Comparison of ENCODE assay signal across 8 cellular contexts in genomic region chrX:129522184-129523059, GRCh38. TPM values are rescaled to one million over a fixed set of nuclear protein-coding genes. Genes with fewer than 3 reads are reported as not detected.
DNase-seq lines count a peak whose midpoint lies in the region; ATAC-seq, FAIRE-seq and TF ChIP-seq lines count a peak whose summit lies in the region.

No MANE protein-coding gene starts in this region.

- no peak overlapping the region for H3K27ac ChIP-seq in AG04450 (ENCODE audit: low read depth, low read length)
- peak overlapping the region; percentile 80 for H3K27ac ChIP-seq in psoas muscle
- H3K27ac ChIP-seq in OCI-LY7 (ENCODE audit: low read depth, low read length, poor library complexity, severe bottlenecking), result no peak overlapping the region

- no peaks in the 10 kb centered on the region for H4K20me1 ChIP-seq in OCI-LY7 (ENCODE audit: insufficient read depth, low read length)

- TF ChIP-seq CTCF in AG04450 (IDR thresholded peaks at IDR 0.05; ENCODE audit: low read depth, low read length) (peak; percentile 35; the same call in 1 of the 2 replicates), psoas muscle (IDR thresholded peaks at IDR 0.05) (no peak), OCI-LY7 (conservative IDR thresholded peaks at IDR 0.05; ENCODE audit: low read length) (no peak)

- H3K9me3 ChIP-seq in AG04450 (ENCODE audit: control insufficient read depth, insufficient read depth, low read length), result no peaks in the 10 kb centered on the region; the same call in 1 of the 2 replicates
- no peaks in the 10 kb centered on the region for H3K9me3 ChIP-seq in psoas muscle
- H3K9me3 ChIP-seq in OCI-LY7 (ENCODE audit: low read length), result no peaks in the 10 kb centered on the region

- POLR2A ChIA-PET in AG04450 (lab: Yijun Ruan, JAX), result interaction anchor here (1.2 kb wide), 1 partner anchor 18 kb away, joined by 3 read pairs; the partner anchor contains the start of gene OCRL
- POLR2A ChIA-PET in OCI-LY7 (lab: Charles Lee), result no interaction called here

- intact Hi-C loops in psoas muscle (cut with DNase I), result no loop called here
- intact Hi-C loops in OCI-LY7 (cut with micrococcal nuclease; ENCODE audit: unreplicated experiment), result no loop called here

- ATAC-seq in psoas muscle (peak; percentile 66 to 85 (median 74)), HG02938 (IDR thresholded peaks at IDR 0.05; ENCODE audit: unreplicated experiment) (no peak)

- no peak for TF ChIP-seq POLR2A in GM12891 (IDR thresholded peaks at IDR 0.05; ENCODE audit: low read depth, low read length)

- FAIRE-seq in GM12891 (lab: Jason Lieb, UNC), result no peak

- no peak overlapping the region for H2AFZ ChIP-seq in OCI-LY7 (ENCODE audit: low read length)

- CTCF ChIA-PET in AG04450 (lab: Charles Lee), result interaction anchor here (0.6 to 0.9 kb wide), 5 partner anchors 12 to 147 kb away, joined by 3 to 4 read pairs (median 3); no protein-coding TSS in a partner anchor
- CTCF ChIA-PET in OCI-LY7 (lab: Charles Lee; ENCODE audit: unreplicated experiment), result no interaction called here

- H3K36me3 ChIP-seq in psoas muscle (ENCODE audit: insufficient read depth in 1 of 2, low read depth in 1 of 2) (no peaks in the 10 kb centered on the region), OCI-LY7 (ENCODE audit: insufficient read depth, low read length) (no peaks in the 10 kb centered on the region)

- H3K9me2 ChIP-seq in OCI-LY7 (ENCODE audit: insufficient read depth, low read length), result no peaks in the 10 kb centered on the region

- BruUV-seq in OCI-LY7 (replicated peaks; lab: Mats Ljungman, UMichigan), result no TSS peak

- peak overlapping the region; percentile 79 for H3K4me3 ChIP-seq in AG04450 (ENCODE audit: low read depth, low read length)
- H3K4me3 ChIP-seq in psoas muscle, result peak overlapping the region; percentile 81
- no peak overlapping the region for H3K4me3 ChIP-seq in OCI-LY7 (ENCODE audit: low read depth, low read length, poor library complexity, severe bottlenecking)

- H3K4me1 ChIP-seq in psoas muscle, result no peaks in the 10 kb centered on the region
- no peaks in the 10 kb centered on the region for H3K4me1 ChIP-seq in OCI-LY7 (ENCODE audit: insufficient read depth, low read length, poor library complexity, severe bottlenecking)

- DNase-seq in AG04450 (ENCODE audit: low read depth, low spot score) (no peak), GM12891 (ENCODE audit: insufficient read length, low spot score) (peak; percentile 8), NCI-H460 (ENCODE audit: extremely low read depth, low read depth) (peak; percentile 60), astrocyte of the hippocampus (ENCODE audit: low read depth, low spot score) (peak; percentile 62), hippocampal formation (lab: John Stamatoyannopoulos, UW) (peak; percentile 7 to 25), psoas muscle (peak; percentile 41 to 68), OCI-LY7 (ENCODE audit: low spot score) (no peak)

- no peaks in the 10 kb centered on the region for H3K79me2 ChIP-seq in OCI-LY7 (ENCODE audit: insufficient read depth, low read depth, low read length)

- no peaks in the 10 kb centered on the region for H3K27me3 ChIP-seq in AG04450 (ENCODE audit: control insufficient read depth, insufficient read depth, low read length)
- no peaks in the 10 kb centered on the region for H3K27me3 ChIP-seq in psoas muscle (ENCODE audit: insufficient read depth in 3 of 3, low read length in 2 of 3)

- H3K4me2 ChIP-seq in OCI-LY7 (ENCODE audit: low read length), result no peak overlapping the region

- WGBS in psoas muscle, 3 donors, result 1 to 28% (median 6%) methylated on average over 10 to 36 of the region's 52 CpGs

TF ChIP-seq in GM12891, 5 proteins besides CTCF, POLR2A, EP300 and RAD21:
- TF ChIP-seq POLR2AphosphoS5 (IDR thresholded peaks at IDR 0.05; ENCODE audit: low read depth, low read length), result no peak
- no peak for TF ChIP-seq SPI1 (IDR thresholded peaks at IDR 0.05; ENCODE audit: low read depth, low read length)
- TF ChIP-seq POU2F2 (IDR thresholded peaks at IDR 0.05; ENCODE audit: low read depth, low read length), result no peak
- TF ChIP-seq PAX5 (IDR thresholded peaks at IDR 0.05; ENCODE audit: insufficient read depth, low read length, severe bottlenecking), result no peak
- TF ChIP-seq TAF1 (IDR thresholded peaks at IDR 0.05; ENCODE audit: low read depth, low read length), result no peak

RNA-seq across cellular contexts. Expression of gene SMARCA1, which starts 0.9 kb away (rescaled TPM):
- polyA plus RNA-seq in AG04450 (2011; rRNA removed) (55.5 and 76.9 TPM in 2 replicates), psoas muscle (10 to 100 TPM in 1 of 3 donors, 1 to 10 TPM in 2; 8.5 to 13.6 (median 9.3) TPM)
- 18.7 and 41.2 TPM in 2 replicates for polyA minus RNA-seq in AG04450 (2011; rRNA and poly(A)+ RNA removed)
- 3.0 TPM for polyA plus RNA-seq in GM12891 (2012; ENCODE audit: low read depth, missing spikeins)
- total RNA-seq in NCI-H460 (2014; rRNA removed; shearing (Covaris generic)), result 19.7 and 24.7 TPM in 2 replicates
- 12.1 and 15.5 TPM in 2 replicates for polyA plus RNA-seq in NCI-H460 (2014; cell fraction: nucleus; rRNA removed)
- total RNA-seq in psoas muscle (10 to 100 TPM; 14.2 to 29.3 (median 21.5) TPM), OCI-LY7 (2022) (0.19 TPM in 1 of 2 replicates, not detected in the other)
- total RNA-seq in OCI-LY7 (2014; rRNA removed; shearing (Covaris generic)), result not detected in 2 replicates

RNA-seq across cellular contexts. Expression of gene OCRL, which starts 17.6 kb away (rescaled TPM):
- polyA plus RNA-seq in AG04450 (2011; rRNA removed) (26.5 and 29.6 TPM in 2 replicates), psoas muscle (10 to 100 TPM in 1 of 3 donors, 1 to 10 TPM in 2; 5.1 to 11.3 (median 5.2) TPM)
- 16.2 and 22.9 TPM in 2 replicates for polyA minus RNA-seq in AG04450 (2011; rRNA and poly(A)+ RNA removed)
- polyA plus RNA-seq in GM12891 (2012; ENCODE audit: low read depth, missing spikeins), result 2.3 TPM
- total RNA-seq in NCI-H460 (2014; rRNA removed; shearing (Covaris generic)), result 28.6 and 36.4 TPM in 2 replicates
- polyA plus RNA-seq in NCI-H460 (2014; cell fraction: nucleus; rRNA removed), result 19.3 and 27.5 TPM in 2 replicates
- total RNA-seq in psoas muscle (10 to 100 TPM in 3 of 4 donors, 1 to 10 TPM in 1; 9.0 to 14.8 (median 11.3) TPM), OCI-LY7 (2022) (6.7 and 8.2 TPM in 2 replicates)
- 3.1 and 3.3 TPM in 2 replicates for total RNA-seq in OCI-LY7 (2014; rRNA removed; shearing (Covaris generic))

Comparison
In these comparisons a context has a peak if more than half of its experiments do, and no peak if none do; other contexts are left out.
1. DNase-seq: peak in GM12891 (single experiment), NCI-H460 (single experiment), astrocyte of the hippocampus (single experiment), hippocampal formation (2 of 2) and psoas muscle (2 of 2); none in AG04450 (single experiment) and OCI-LY7 (single experiment).
2. RNA of gene SMARCA1, which starts 0.9 kb away (total RNA-seq): 19.7 to 24.7 TPM in NCI-H460 and 14.2 to 29.3 TPM in psoas muscle; 0.19 TPM in OCI-LY7; every median in the first group is over 10 times any median in the second.